27 cellular contexts compared by ENCODE assay signal in genomic region chr1:245853291-245853690, GRCh38.
"Had no signal": no experiment of that assay in that cellular context is flagged by ENCODE, and none has a peak within 500 bp of the region (broad histone marks: within the 10 kb centered on the region; RNA-seq: fewer than 3 reads in every experiment).

No MANE protein-coding gene starts in this region.

- DNase-seq: colonic mucosa; cortex of kidney; dermis blood vessel endothelial cell; dorsolateral prefrontal cortex; effector CD4-positive, alpha-beta T cell; effector CD8-positive, alpha-beta T cell; effector memory CD4-positive, alpha-beta T cell; effector memory CD8-positive, alpha-beta T cell; endodermal cell; erythroblast; esophagus squamous epithelium; foreskin fibroblast; foreskin keratinocyte; gastrocnemius medialis; glutamatergic neuron; head of caudate nucleus; heart left ventricle; heart right ventricle had no signal

- H3K36me3 ChIP-seq: colonic mucosa, gastrocnemius medialis, heart right ventricle had no signal

- H3K27me3 ChIP-seq: colonic mucosa, dorsolateral prefrontal cortex, esophagus muscularis mucosa, esophagus squamous epithelium, foreskin keratinocyte, gastrocnemius medialis, gastroesophageal sphincter, heart left ventricle, heart right ventricle had no signal

- FAIRE-seq: colon, endometrium, endothelial cell of umbilical vein, frontal cortex had no signal

- H3K9me3 ChIP-seq: colonic mucosa, esophagus muscularis mucosa, esophagus squamous epithelium, gastrocnemius medialis, gastroesophageal sphincter had no signal

- H3K27ac ChIP-seq: colonic mucosa, coronary artery, dorsolateral prefrontal cortex, epithelial cell of prostate, esophagus muscularis mucosa, esophagus squamous epithelium, foreskin keratinocyte, gastrocnemius medialis, gastroesophageal sphincter, heart left ventricle, heart right ventricle had no signal

- H3K4me1 ChIP-seq: colonic mucosa, esophagus muscularis mucosa, foreskin keratinocyte, gastrocnemius medialis, gastroesophageal sphincter, heart left ventricle, heart right ventricle had no signal

- ATAC-seq: effector memory CD8-positive, alpha-beta T cell; esophagus mucosa; foreskin keratinocyte; gastrocnemius medialis; gastroesophageal sphincter; heart left ventricle; heart right ventricle had no signal

- H3K4me3 ChIP-seq: colonic mucosa, coronary artery, dorsolateral prefrontal cortex, esophagus muscularis mucosa, esophagus squamous epithelium, gastrocnemius medialis, gastroesophageal sphincter, heart left ventricle, heart right ventricle had no signal
